17 cellular contexts compared by ENCODE assay signal in the genomic region with DNA sequence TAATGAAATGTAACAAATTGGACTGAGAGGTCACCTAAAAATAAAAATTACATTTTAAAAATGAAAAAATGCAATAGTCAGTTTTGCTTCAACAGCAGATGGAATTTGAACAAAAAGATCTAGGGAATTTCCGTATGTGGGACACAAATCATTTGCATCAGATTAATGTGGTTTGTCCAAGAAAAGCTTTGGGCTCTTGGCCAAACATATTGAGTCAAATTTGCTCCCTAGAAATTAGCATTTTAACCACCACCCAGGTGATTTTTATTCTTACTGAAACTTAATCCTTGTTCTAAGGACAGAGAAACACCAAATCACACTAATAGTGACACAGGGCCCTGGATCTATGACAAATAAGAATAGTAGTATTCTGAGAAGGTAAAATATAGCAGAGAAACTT.
DNase-seq lines count a peak whose midpoint lies in the region; ATAC-seq and TF ChIP-seq lines count a peak whose summit lies in the region.
"Had no signal": no experiment of that assay in that cellular context is flagged by ENCODE, and none has a peak within 500 bp of the region (broad histone marks: within the 10 kb centered on the region; RNA-seq: fewer than 3 reads in every experiment).

No MANE protein-coding gene starts in this region.

- peaks cover 4% of the 10 kb centered on the region for H3K9me3 Mint-ChIP-seq in activated T-cell treated with anti-CD3 and anti-CD28 coated beads, Interleukin-2, amount 50 U/mL, for 4 hours

- no peak for ATAC-seq in activated T-cell treated with anti-CD3 and anti-CD28 coated beads, Interleukin-2, amount 50 U/mL, for 4 hours
- ATAC-seq: SK-N-SH treated with all-trans-retinoic acid at 6 μM for 48 hours had no signal

- H3K36me3 Mint-ChIP-seq in activated T-cell treated with anti-CD3 and anti-CD28 coated beads, Interleukin-2, amount 50 U/mL, for 4 hours (ENCODE audit: insufficient read depth), result no peaks in the 10 kb centered on the region
- H3K36me3 Mint-ChIP-seq: CD8-positive, alpha-beta memory T cell had no signal

- DNase-seq in NCI-H1105 treated with DMSO at 0.1 percent for 48 hours (lab: John Stamatoyannopoulos, UW) (peak; percentile 15), NCI-H1105 (lab: John Stamatoyannopoulos, UW) (no peak), NCI-H1048 (lab: John Stamatoyannopoulos, UW) (peak; percentile 27), astrocyte of the hippocampus (ENCODE audit: low read depth, low spot score) (peak; percentile 81), retinal pigment epithelial cell (ENCODE audit: low read depth) (peak; percentile 27), NCI-H345 (lab: John Stamatoyannopoulos, UW) (no peak), SK-N-DZ (ENCODE audit: low spot score) (no peak)
- no peak for DNase-seq in activated T-cell treated with anti-CD3 and anti-CD28 coated beads, Interleukin-2, amount 50 U/mL, for 4 hours
- DNase-seq: CD8-positive, alpha-beta memory T cell; GF-D8; MM.1S; NCI-H1092 treated with DMSO at 0.1 percent for 48 hours; NCI-H2029 treated with DMSO at 0.1 percent for 48 hours; NCI-H2171; NCI-H524 treated with DMSO at 0.1 percent for 48 hours; SHP77 treated with DMSO at 0.1 percent for 48 hours had no signal

- H3K27me3 Mint-ChIP-seq in activated T-cell treated with anti-CD3 and anti-CD28 coated beads, Interleukin-2, amount 50 U/mL, for 4 hours (ENCODE audit: low read depth), result no peaks in the 10 kb centered on the region
- H3K27me3 Mint-ChIP-seq: CD8-positive, alpha-beta memory T cell had no signal

- H3K4me3 Mint-ChIP-seq in activated T-cell treated with anti-CD3 and anti-CD28 coated beads, Interleukin-2, amount 50 U/mL, for 4 hours, result no peak overlapping the region
- H3K4me3 Mint-ChIP-seq: CD8-positive, alpha-beta memory T cell had no signal

- H3K4me1 Mint-ChIP-seq in activated T-cell treated with anti-CD3 and anti-CD28 coated beads, Interleukin-2, amount 50 U/mL, for 4 hours (ENCODE audit: low read depth), result no peaks in the 10 kb centered on the region
- H3K4me1 Mint-ChIP-seq: CD8-positive, alpha-beta memory T cell had no signal

- H3K4me3 ChIP-seq in retinal pigment epithelial cell (ENCODE audit: low read length), result no peak overlapping the region

- no peak for TF ChIP-seq CTCF in retinal pigment epithelial cell (conservative IDR thresholded peaks at IDR 0.05; ENCODE audit: low read depth, low read length)

Comparison
In these comparisons a context has a peak if more than half of its experiments do, and no peak if none do; other contexts are left out.
1. DNase-seq: peak in NCI-H1105 treated with DMSO at 0.1 percent for 48 hours (single experiment), NCI-H1048 (single experiment), astrocyte of the hippocampus (single experiment) and retinal pigment epithelial cell (single experiment); none in NCI-H1105 (single experiment), NCI-H345 (single experiment), activated T-cell treated with anti-CD3 and anti-CD28 coated beads, Interleukin-2, amount 50 U/mL, for 4 hours (single experiment) and SK-N-DZ (single experiment).